Comparison of ENCODE assay signal across 1 cellular context in the genomic region with DNA sequence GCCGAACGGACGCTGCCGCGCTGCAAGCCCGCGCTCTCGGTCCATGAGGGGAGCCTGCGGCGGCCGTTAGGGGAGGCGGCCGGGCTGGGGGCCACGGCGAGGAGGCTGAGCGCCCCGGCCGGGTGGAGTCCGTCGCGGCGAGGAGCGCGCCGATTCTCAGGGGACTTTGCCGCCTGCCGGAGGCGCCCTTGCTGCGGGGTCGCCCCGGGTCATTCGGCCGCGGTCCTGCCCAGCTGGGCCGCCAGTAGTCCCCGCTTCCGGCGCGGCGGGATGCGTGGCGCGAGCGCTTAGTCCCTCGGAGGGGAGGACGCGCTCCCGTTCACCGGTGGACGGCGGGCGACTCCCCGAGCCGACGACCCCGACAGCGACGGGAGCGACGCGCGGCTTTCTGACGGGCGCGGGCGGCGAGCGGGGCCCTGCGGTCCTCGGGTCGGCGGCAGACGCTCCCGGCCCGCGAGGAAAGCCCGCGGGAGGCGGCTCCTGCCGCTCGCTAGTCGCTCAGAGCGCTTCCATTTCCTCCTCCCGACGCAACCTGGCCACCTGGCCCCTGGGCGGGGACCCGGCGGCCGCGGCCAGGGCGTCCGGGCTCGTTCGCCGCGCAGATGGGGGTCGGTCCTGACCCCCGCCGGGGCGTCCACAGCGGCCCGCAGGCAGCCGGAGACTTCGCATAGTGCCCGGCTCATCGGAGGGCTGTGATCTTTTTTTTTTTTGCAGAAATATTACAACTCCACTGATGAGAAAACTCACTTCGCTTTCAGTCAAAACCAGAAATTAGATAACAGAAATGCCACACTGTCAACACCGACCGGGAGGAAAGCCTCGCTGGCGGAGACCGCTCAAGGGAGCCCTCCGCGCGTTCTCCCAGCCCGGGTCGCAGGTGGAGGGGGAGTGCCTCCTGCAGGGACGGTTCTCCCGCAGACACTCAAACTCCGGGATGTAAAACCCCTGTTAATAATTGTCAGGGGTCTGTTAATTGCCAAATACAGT.
A peak's percentile ranks its signal among the peaks of the same experiment; 100 is the strongest.
TF ChIP-seq lines count a peak whose summit lies in the region.

No MANE protein-coding gene starts in this region.

TF ChIP-seq in HepG2, 621 proteins besides CTCF, POLR2A, EP300 and RAD21 (continued from another document and continues in another):
- TF ChIP-seq, protein P1, sequence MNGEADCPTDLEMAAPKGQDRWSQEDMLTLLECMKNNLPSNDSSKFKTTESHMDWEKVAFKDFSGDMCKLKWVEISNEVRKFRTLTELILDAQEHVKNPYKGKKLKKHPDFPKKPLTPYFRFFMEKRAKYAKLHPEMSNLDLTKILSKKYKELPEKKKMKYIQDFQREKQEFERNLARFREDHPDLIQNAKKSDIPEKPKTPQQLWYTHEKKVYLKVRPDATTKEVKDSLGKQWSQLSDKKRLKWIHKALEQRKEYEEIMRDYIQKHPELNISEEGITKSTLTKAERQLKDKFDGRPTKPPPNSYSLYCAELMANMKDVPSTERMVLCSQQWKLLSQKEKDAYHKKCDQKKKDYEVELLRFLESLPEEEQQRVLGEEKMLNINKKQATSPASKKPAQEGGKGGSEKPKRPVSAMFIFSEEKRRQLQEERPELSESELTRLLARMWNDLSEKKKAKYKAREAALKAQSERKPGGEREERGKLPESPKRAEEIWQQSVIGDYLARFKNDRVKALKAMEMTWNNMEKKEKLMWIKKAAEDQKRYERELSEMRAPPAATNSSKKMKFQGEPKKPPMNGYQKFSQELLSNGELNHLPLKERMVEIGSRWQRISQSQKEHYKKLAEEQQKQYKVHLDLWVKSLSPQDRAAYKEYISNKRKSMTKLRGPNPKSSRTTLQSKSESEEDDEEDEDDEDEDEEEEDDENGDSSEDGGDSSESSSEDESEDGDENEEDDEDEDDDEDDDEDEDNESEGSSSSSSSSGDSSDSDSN (CRISPR knock-in tag; IDR thresholded peaks at IDR 0.05), result peak; percentile 75; the same call in 1 of the 2 replicates
- TF ChIP-seq AGO2 (optimal IDR thresholded peaks at IDR 0.05; ENCODE audit: low read depth, low read length) (peak; percentile 79), MED13 (CRISPR knock-in tag; IDR thresholded peaks at IDR 0.05) (no peak), FOXC1 (CRISPR knock-in tag; IDR thresholded peaks at IDR 0.05; ENCODE audit: borderline replicate concordance) (0 out of 2 replicates have a peak, but pooled peaks have one; percentile 65), ZNF260 (CRISPR knock-in tag; IDR thresholded peaks at IDR 0.05; ENCODE audit: borderline replicate concordance, low read depth) (no peak), ZNF282 (IDR thresholded peaks at IDR 0.05; ENCODE audit: partially characterized antibody) (no peak), ZBTB1 (CRISPR knock-in tag; IDR thresholded peaks at IDR 0.05; ENCODE audit: borderline replicate concordance) (no peak), ESRRA (CRISPR knock-in tag; IDR thresholded peaks at IDR 0.05; ENCODE audit: low read depth) (peak; percentile 12; the same call in 1 of the 2 replicates), ZC3H13 (CRISPR knock-in tag; IDR thresholded peaks at IDR 0.05) (0 out of 2 replicates have a peak, but pooled peaks have one; percentile 8), ZFY (CRISPR knock-in tag; IDR thresholded peaks at IDR 0.05) (peak; percentile 68), KDM3A (CRISPR knock-in tag; IDR thresholded peaks at IDR 0.05; ENCODE audit: low read depth) (0 out of 2 replicates have a peak, but pooled peaks have one; percentile 58), ZKSCAN1 (IDR thresholded peaks at IDR 0.05; ENCODE audit: low read length) (no peak), ZFAT (CRISPR knock-in tag; conservative IDR thresholded peaks at IDR 0.05) (0 out of 2 replicates have a peak, but pooled peaks have one; percentile 24), HOXA7 (CRISPR knock-in tag; IDR thresholded peaks at IDR 0.05) (no peak), MAZ (IDR thresholded peaks at IDR 0.05; ENCODE audit: borderline replicate concordance, low read depth, low read length) (no peak), MAZ (CRISPR knock-in tag; IDR thresholded peaks at IDR 0.05; ENCODE audit: low read depth) (peak; percentile 48; the same call in 1 of the 2 replicates), ZSCAN20 (CRISPR knock-in tag; IDR thresholded peaks at IDR 0.05; ENCODE audit: borderline replicate concordance) (peak; percentile 74; the same call in 1 of the 2 replicates), ZNF556 (CRISPR knock-in tag; IDR thresholded peaks at IDR 0.05; ENCODE audit: borderline replicate concordance) (0 out of 2 replicates have a peak, but pooled peaks have one; percentile 35), ZNF451 (CRISPR knock-in tag; IDR thresholded peaks at IDR 0.05) (no peak), ZNF724P (CRISPR knock-in tag; IDR thresholded peaks at IDR 0.05; ENCODE audit: borderline replicate concordance) (peak; percentile 75; the same call in 1 of the 2 replicates), ZNF879 (CRISPR knock-in tag; IDR thresholded peaks at IDR 0.05) (peak; percentile 16; the same call in 1 of the 2 replicates), MTF2 (CRISPR knock-in tag; IDR thresholded peaks at IDR 0.05; ENCODE audit: borderline replicate concordance) (0 out of 2 replicates have a peak, but pooled peaks have one; percentile 78), PHF8 (CRISPR knock-in tag; IDR thresholded peaks at IDR 0.05) (peak; percentile 15)
- TF ChIP-seq, protein P2, sequence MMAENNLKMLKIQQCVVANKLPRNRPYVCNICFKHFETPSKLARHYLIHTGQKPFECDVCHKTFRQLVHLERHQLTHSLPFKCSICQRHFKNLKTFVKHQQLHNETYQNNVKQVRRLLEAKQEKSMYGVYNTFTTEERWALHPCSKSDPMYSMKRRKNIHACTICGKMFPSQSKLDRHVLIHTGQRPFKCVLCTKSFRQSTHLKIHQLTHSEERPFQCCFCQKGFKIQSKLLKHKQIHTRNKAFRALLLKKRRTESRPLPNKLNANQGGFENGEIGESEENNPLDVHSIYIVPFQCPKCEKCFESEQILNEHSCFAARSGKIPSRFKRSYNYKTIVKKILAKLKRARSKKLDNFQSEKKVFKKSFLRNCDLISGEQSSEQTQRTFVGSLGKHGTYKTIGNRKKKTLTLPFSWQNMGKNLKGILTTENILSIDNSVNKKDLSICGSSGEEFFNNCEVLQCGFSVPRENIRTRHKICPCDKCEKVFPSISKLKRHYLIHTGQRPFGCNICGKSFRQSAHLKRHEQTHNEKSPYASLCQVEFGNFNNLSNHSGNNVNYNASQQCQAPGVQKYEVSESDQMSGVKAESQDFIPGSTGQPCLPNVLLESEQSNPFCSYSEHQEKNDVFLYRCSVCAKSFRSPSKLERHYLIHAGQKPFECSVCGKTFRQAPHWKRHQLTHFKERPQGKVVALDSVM (CRISPR knock-in tag; IDR thresholded peaks at IDR 0.05), result peak; percentile 48
- TF ChIP-seq, protein P3, sequence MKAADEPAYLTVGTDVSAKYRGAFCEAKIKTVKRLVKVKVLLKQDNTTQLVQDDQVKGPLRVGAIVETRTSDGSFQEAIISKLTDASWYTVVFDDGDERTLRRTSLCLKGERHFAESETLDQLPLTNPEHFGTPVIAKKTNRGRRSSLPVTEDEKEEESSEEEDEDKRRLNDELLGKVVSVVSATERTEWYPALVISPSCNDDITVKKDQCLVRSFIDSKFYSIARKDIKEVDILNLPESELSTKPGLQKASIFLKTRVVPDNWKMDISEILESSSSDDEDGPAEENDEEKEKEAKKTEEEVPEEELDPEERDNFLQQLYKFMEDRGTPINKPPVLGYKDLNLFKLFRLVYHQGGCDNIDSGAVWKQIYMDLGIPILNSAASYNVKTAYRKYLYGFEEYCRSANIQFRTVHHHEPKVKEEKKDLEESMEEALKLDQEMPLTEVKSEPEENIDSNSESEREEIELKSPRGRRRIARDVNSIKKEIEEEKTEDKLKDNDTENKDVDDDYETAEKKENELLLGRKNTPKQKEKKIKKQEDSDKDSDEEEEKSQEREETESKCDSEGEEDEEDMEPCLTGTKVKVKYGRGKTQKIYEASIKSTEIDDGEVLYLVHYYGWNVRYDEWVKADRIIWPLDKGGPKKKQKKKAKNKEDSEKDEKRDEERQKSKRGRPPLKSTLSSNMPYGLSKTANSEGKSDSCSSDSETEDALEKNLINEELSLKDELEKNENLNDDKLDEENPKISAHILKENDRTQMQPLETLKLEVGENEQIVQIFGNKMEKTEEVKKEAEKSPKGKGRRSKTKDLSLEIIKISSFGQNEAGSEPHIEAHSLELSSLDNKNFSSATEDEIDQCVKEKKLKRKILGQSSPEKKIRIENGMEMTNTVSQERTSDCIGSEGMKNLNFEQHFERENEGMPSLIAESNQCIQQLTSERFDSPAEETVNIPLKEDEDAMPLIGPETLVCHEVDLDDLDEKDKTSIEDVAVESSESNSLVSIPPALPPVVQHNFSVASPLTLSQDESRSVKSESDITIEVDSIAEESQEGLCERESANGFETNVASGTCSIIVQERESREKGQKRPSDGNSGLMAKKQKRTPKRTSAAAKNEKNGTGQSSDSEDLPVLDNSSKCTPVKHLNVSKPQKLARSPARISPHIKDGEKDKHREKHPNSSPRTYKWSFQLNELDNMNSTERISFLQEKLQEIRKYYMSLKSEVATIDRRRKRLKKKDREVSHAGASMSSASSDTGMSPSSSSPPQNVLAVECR (CRISPR knock-in tag; IDR thresholded peaks at IDR 0.05; ENCODE audit: borderline replicate concordance), result peak; percentile 74
- TF ChIP-seq, protein P4, sequence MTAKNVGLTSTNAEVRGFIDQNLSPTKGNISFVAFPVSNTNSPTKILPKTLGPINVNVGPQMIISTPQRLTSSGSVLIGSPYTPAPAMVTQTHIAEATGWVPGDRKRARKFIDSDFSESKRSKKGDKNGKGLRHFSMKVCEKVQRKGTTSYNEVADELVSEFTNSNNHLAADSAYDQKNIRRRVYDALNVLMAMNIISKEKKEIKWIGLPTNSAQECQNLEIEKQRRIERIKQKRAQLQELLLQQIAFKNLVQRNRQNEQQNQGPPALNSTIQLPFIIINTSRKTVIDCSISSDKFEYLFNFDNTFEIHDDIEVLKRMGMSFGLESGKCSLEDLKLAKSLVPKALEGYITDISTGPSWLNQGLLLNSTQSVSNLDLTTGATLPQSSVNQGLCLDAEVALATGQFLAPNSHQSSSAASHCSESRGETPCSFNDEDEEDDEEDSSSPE (CRISPR knock-in tag; IDR thresholded peaks at IDR 0.05), result peak; percentile 84
- TF ChIP-seq, protein P5, sequence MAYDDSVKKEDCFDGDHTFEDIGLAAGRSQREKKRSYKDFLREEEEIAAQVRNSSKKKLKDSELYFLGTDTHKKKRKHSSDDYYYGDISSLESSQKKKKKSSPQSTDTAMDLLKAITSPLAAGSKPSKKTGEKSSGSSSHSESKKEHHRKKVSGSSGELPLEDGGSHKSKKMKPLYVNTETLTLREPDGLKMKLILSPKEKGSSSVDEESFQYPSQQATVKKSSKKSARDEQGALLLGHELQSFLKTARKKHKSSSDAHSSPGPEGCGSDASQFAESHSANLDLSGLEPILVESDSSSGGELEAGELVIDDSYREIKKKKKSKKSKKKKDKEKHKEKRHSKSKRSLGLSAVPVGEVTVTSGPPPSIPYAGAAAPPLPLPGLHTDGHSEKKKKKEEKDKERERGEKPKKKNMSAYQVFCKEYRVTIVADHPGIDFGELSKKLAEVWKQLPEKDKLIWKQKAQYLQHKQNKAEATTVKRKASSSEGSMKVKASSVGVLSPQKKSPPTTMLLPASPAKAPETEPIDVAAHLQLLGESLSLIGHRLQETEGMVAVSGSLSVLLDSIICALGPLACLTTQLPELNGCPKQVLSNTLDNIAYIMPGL (CRISPR knock-in tag; IDR thresholded peaks at IDR 0.05; ENCODE audit: borderline replicate concordance in 1 of 2, low read depth in 1 of 2), result peak in 1 of 2 experiments; percentile 56; a peak in 2 of 4 replicates
- TF ChIP-seq, protein P6, sequence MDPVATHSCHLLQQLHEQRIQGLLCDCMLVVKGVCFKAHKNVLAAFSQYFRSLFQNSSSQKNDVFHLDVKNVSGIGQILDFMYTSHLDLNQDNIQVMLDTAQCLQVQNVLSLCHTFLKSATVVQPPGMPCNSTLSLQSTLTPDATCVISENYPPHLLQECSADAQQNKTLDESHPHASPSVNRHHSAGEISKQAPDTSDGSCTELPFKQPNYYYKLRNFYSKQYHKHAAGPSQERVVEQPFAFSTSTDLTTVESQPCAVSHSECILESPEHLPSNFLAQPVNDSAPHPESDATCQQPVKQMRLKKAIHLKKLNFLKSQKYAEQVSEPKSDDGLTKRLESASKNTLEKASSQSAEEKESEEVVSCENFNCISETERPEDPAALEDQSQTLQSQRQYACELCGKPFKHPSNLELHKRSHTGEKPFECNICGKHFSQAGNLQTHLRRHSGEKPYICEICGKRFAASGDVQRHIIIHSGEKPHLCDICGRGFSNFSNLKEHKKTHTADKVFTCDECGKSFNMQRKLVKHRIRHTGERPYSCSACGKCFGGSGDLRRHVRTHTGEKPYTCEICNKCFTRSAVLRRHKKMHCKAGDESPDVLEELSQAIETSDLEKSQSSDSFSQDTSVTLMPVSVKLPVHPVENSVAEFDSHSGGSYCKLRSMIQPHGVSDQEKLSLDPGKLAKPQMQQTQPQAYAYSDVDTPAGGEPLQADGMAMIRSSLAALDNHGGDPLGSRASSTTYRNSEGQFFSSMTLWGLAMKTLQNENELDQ (CRISPR knock-in tag; IDR thresholded peaks at IDR 0.05; ENCODE audit: borderline replicate concordance), result no peak
- TF ChIP-seq, protein P7, sequence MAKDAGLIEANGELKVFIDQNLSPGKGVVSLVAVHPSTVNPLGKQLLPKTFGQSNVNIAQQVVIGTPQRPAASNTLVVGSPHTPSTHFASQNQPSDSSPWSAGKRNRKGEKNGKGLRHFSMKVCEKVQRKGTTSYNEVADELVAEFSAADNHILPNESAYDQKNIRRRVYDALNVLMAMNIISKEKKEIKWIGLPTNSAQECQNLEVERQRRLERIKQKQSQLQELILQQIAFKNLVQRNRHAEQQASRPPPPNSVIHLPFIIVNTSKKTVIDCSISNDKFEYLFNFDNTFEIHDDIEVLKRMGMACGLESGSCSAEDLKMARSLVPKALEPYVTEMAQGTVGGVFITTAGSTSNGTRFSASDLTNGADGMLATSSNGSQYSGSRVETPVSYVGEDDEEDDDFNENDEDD (CRISPR knock-in tag; IDR thresholded peaks at IDR 0.05; ENCODE audit: borderline replicate concordance), result peak; percentile 46; the same call in 1 of the 2 replicates
- TF ChIP-seq, protein P8, sequence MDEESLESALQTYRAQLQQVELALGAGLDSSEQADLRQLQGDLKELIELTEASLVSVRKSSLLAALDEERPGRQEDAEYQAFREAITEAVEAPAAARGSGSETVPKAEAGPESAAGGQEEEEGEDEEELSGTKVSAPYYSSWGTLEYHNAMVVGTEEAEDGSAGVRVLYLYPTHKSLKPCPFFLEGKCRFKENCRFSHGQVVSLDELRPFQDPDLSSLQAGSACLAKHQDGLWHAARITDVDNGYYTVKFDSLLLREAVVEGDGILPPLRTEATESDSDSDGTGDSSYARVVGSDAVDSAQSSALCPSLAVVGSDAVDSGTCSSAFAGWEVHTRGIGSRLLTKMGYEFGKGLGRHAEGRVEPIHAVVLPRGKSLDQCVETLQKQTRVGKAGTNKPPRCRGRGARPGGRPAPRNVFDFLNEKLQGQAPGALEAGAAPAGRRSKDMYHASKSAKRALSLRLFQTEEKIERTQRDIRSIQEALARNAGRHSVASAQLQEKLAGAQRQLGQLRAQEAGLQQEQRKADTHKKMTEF (CRISPR knock-in tag; IDR thresholded peaks at IDR 0.05), result 0 out of 2 replicates have a peak, but pooled peaks have one; percentile 3
- TF ChIP-seq, protein P9, sequence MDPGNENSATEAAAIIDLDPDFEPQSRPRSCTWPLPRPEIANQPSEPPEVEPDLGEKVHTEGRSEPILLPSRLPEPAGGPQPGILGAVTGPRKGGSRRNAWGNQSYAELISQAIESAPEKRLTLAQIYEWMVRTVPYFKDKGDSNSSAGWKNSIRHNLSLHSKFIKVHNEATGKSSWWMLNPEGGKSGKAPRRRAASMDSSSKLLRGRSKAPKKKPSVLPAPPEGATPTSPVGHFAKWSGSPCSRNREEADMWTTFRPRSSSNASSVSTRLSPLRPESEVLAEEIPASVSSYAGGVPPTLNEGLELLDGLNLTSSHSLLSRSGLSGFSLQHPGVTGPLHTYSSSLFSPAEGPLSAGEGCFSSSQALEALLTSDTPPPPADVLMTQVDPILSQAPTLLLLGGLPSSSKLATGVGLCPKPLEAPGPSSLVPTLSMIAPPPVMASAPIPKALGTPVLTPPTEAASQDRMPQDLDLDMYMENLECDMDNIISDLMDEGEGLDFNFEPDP (CRISPR knock-in tag; conservative IDR thresholded peaks at IDR 0.05), result 0 out of 2 replicates have a peak, but pooled peaks have one; percentile 49
